ENCODE assay signal across 8 cellular contexts in the genomic region with DNA sequence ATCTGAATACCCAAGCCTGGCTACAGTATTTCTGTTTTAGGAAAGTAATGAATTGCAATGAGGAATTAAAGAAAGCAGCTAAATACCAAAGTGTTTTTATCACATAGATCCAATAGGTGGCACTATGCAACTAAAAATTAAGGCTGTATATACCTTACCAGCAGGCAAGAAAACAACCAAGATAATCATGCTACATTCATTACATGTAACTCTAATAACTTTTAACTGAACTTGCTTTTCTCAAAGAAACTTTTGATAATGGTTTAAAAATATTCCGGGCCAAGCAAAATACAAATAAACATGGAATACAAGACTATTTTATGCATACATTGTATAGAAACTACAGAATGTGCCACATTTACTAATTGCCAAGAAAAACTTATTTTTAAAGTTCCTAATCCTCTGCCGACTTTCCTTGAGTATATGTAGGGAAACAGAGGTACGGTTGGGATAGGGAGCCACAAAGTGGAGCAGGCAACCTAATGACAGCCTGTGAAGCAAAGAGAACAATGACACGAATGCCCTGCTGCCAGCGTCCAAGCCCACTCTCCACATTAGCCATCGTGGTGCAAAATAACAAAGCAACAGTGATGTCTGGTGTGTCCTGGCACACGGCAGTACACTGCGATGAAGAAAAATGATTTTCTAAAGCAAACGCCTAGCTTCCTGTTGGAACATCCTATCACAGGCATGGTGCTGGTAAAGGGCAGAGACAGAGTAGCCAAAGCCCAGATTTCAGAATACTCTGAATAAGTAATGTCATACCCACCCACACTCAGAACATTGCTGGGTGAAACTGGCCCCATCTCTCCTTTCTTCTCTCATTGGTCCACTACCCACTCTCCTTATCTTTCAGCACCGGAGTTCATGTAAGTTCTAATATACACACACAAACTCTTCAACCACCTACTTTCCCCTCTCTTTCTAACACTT.
A peak's percentile ranks its signal among the peaks of the same experiment; 100 is the strongest.
DNase-seq lines count a peak whose midpoint lies in the region; ATAC-seq and TF ChIP-seq lines count a peak whose summit lies in the region.

No MANE protein-coding gene starts in this region.

- ATAC-seq in GM19372 (IDR thresholded peaks at IDR 0.05; ENCODE audit: low read depth, unreplicated experiment) = peak; percentile 76
- ATAC-seq in natural killer cell treated with Interleukin-12 subunit alpha and Interleukin-12 subunit beta and Interleukin-15 and Interleukin-18, amount 100 ng/mL, for 72 hours = peak; percentile 59 to 61

- H3K27ac ChIP-seq in HUES48 (ENCODE audit: low read depth, low read length) (peak overlapping the region; percentile 64), esophagus muscularis mucosa (replicated peaks in 1 of 4) (peak overlapping the region; percentile 76 to 91 (median 82))

- no peak overlapping the region for H3K9ac ChIP-seq in HUES48 (ENCODE audit: low read depth, low read length)

- no peaks in the 10 kb centered on the region for H3K27me3 ChIP-seq in HUES48 (ENCODE audit: control insufficient read depth, insufficient read depth, low read length)
- H3K27me3 ChIP-seq in esophagus muscularis mucosa = no peaks in the 10 kb centered on the region

- H3K27me3 Mint-ChIP-seq in natural killer cell treated with Interleukin-12 subunit alpha and Interleukin-12 subunit beta and Interleukin-15 and Interleukin-18, amount 100 ng/mL, for 72 hours = no peaks in the 10 kb centered on the region

- no peaks in the 10 kb centered on the region for H3K9me3 ChIP-seq in HUES48 (ENCODE audit: control insufficient read depth, insufficient read depth, low read length)
- H3K9me3 ChIP-seq in esophagus muscularis mucosa = no peaks in the 10 kb centered on the region

- DNase-seq in D341Med (ENCODE audit: low spot score) (peak; percentile 49), SK-MEL-5 (ENCODE audit: low read depth, low spot score) (peak; percentile 57), esophagus muscularis mucosa (ENCODE audit: extremely low spot score) (no peak)
- DNase-seq in natural killer cell treated with Interleukin-12 subunit alpha and Interleukin-12 subunit beta and Interleukin-15 and Interleukin-18, amount 100 ng/mL, for 72 hours (ENCODE audit: low spot score) = no peak
- no peak for DNase-seq in activated CD4-positive, alpha-beta T cell treated with anti-CD3 and anti-CD28 coated beads for 48 hours
- no peak for DNase-seq in stimulated activated CD4-positive, alpha-beta T cell treated with anti-CD3 and anti-CD28 coated beads, Interleukin-1b, Interleukin-23, amount 100 ng/mL, for 48 hours

- H3K9me3 Mint-ChIP-seq in natural killer cell treated with Interleukin-12 subunit alpha and Interleukin-12 subunit beta and Interleukin-15 and Interleukin-18, amount 100 ng/mL, for 72 hours = no peaks in the 10 kb centered on the region

- no peaks in the 10 kb centered on the region for H3K4me1 Mint-ChIP-seq in natural killer cell treated with Interleukin-12 subunit alpha and Interleukin-12 subunit beta and Interleukin-15 and Interleukin-18, amount 100 ng/mL, for 72 hours (ENCODE audit: low read depth in 2 of 2)

- no peak for TF ChIP-seq POLR2A in esophagus muscularis mucosa (IDR thresholded peaks at IDR 0.05; ENCODE audit: low read depth)

- in situ Hi-C loops in SK-MEL-5 (cut with HindIII; ENCODE audit: low pct_unique_long_range_greater_than_20kb, low sequenced_read_pairs) = no loop called here

- TF ChIP-seq CTCF in esophagus muscularis mucosa (IDR thresholded peaks at IDR 0.05) = peak; percentile 56 to 73 (median 62)

- H3K4me1 ChIP-seq in HUES48 (ENCODE audit: control insufficient read depth, insufficient read depth, low read length) = peaks cover 19% of the 10 kb centered on the region
- peaks cover 50 to 76% (median 74%) of the 10 kb centered on the region in 4 donors for H3K4me1 ChIP-seq in esophagus muscularis mucosa

- intact Hi-C loops in esophagus muscularis mucosa (cut with DNase I) = no loop called here

- peaks cover 6% of the 10 kb centered on the region for H3K36me3 Mint-ChIP-seq in natural killer cell treated with Interleukin-12 subunit alpha and Interleukin-12 subunit beta and Interleukin-15 and Interleukin-18, amount 100 ng/mL, for 72 hours

- peaks cover 16% of the 10 kb centered on the region for H3K36me3 ChIP-seq in HUES48 (ENCODE audit: control insufficient read depth, insufficient read depth, low read length)
- H3K36me3 ChIP-seq in esophagus muscularis mucosa = peaks cover 0 to 7% (median 3%) of the 10 kb centered on the region in 4 donors

- no peak for TF ChIP-seq EP300 in esophagus muscularis mucosa (IDR thresholded peaks at IDR 0.05)

- no peak overlapping the region for H3K27ac Mint-ChIP-seq in natural killer cell treated with Interleukin-12 subunit alpha and Interleukin-12 subunit beta and Interleukin-15 and Interleukin-18, amount 100 ng/mL, for 72 hours

- H3K4me3 ChIP-seq in HUES48 (ENCODE audit: low read depth, low read length) = no peak overlapping the region
- H3K4me3 ChIP-seq in esophagus muscularis mucosa = peak overlapping the region; percentile 17 to 36 (median 32)

- H3K4me3 Mint-ChIP-seq in natural killer cell treated with Interleukin-12 subunit alpha and Interleukin-12 subunit beta and Interleukin-15 and Interleukin-18, amount 100 ng/mL, for 72 hours = no peak overlapping the region

- 24% methylated on average over 10 of the region's 10 CpGs for WGBS in esophagus muscularis mucosa

Comparison
In these comparisons a context has a peak if more than half of its experiments do, and no peak if none do; other contexts are left out.
1. DNase-seq: peak in D341Med (single experiment) and SK-MEL-5 (single experiment); none in esophagus muscularis mucosa (single experiment), natural killer cell treated with Interleukin-12 subunit alpha and Interleukin-12 subunit beta and Interleukin-15 and Interleukin-18, amount 100 ng/mL, for 72 hours (single experiment), activated CD4-positive, alpha-beta T cell treated with anti-CD3 and anti-CD28 coated beads for 48 hours (single experiment) and stimulated activated CD4-positive, alpha-beta T cell treated with anti-CD3 and anti-CD28 coated beads, Interleukin-1b, Interleukin-23, amount 100 ng/mL, for 48 hours (single experiment).